Comparison of ENCODE assay signal across 8 cellular contexts in the genomic region with DNA sequence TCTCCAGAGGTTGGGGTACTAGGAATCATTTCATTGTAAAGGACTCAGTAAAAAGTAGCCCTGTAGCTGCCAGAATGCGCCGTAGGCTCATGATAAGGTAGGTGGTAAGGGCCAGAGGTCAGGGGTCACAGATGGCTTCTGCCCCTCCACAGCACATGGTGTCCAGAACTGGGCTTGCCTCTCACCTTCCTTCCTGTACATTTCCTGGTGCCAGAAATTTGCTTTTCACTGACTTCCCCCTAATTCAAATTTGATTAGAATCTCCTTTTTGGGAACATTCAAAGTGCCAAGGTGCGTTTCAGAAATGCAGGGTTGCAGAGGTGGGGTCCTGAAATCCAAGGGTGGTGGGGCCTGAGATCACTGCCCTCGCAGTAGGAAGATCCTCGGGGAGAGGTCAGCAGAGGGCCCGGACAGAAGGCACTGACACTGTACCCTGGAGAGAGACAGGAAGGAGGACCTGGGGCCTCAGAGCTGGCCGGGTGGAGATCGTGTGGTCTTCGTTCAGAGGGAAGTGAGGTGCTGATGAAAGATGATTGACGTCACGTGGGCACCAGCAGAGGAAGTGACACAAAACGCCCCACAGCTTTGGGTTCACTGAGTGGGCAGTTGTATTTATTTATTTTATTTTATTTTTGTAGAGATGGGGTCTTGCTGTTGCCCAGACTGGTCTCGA. TPM values are rescaled to one million over a fixed set of nuclear protein-coding genes. Genes with fewer than 3 reads are reported as not detected.
DNase-seq lines count a peak whose midpoint lies in the region; ATAC-seq and TF ChIP-seq lines count a peak whose summit lies in the region.

No MANE protein-coding gene starts in this region.

- peaks cover 19% of the 10 kb centered on the region for H3K4me1 ChIP-seq in OCI-LY3 (ENCODE audit: low read length)

- H2AFZ ChIP-seq in OCI-LY3 (ENCODE audit: low read depth, low read length) = peak overlapping the region; percentile 56; the same call in 1 of the 2 replicates

- no peak overlapping the region for H3K4me3 ChIP-seq in OCI-LY3 (ENCODE audit: low read length)

- ATAC-seq in central memory CD8-positive, alpha-beta T cell (replicated peaks; ENCODE audit: extremely low read depth, poor library complexity, severe bottlenecking) = no peak
- no peak for ATAC-seq in naive thymus-derived CD8-positive, alpha-beta T cell
- ATAC-seq in HG03432 (IDR thresholded peaks at IDR 0.05; ENCODE audit: unreplicated experiment) = no peak

- no peaks in the 10 kb centered on the region for H3K27me3 ChIP-seq in OCI-LY3 (ENCODE audit: low read depth, low read length)

- no peaks in the 10 kb centered on the region for H3K79me2 ChIP-seq in OCI-LY3 (ENCODE audit: low read length)

- H3K9me3 ChIP-seq in OCI-LY3 (ENCODE audit: insufficient read depth, low read length) = no peaks in the 10 kb centered on the region

- H3K9me3 Mint-ChIP-seq in central memory CD8-positive, alpha-beta T cell = no peaks in the 10 kb centered on the region
- H3K9me3 Mint-ChIP-seq in naive thymus-derived CD8-positive, alpha-beta T cell = no peaks in the 10 kb centered on the region

- H3K4me3 Mint-ChIP-seq in central memory CD8-positive, alpha-beta T cell = peak overlapping the region; percentile 50
- H3K4me3 Mint-ChIP-seq in naive thymus-derived CD8-positive, alpha-beta T cell = peak overlapping the region in 6 of 10 donors; percentile 7 to 76 (median 30)

- H3K4me2 ChIP-seq in OCI-LY3 (ENCODE audit: low read length) = peak overlapping the region; percentile 51

- H3K9ac ChIP-seq in OCI-LY3 (ENCODE audit: low read length) = no peak overlapping the region

- H4K20me1 ChIP-seq in OCI-LY3 (ENCODE audit: insufficient read depth, low read length) = no peaks in the 10 kb centered on the region

- TF ChIP-seq CTCF in 22Rv1 (IDR thresholded peaks at IDR 0.05) = no peak
- TF ChIP-seq CTCF in OCI-LY3 (IDR thresholded peaks at IDR 0.05; ENCODE audit: low read depth, low read length) = no peak

- H3K27me3 Mint-ChIP-seq in central memory CD8-positive, alpha-beta T cell = no peaks in the 10 kb centered on the region
- H3K27me3 Mint-ChIP-seq in naive thymus-derived CD8-positive, alpha-beta T cell = no peaks in the 10 kb centered on the region

- POLR2A ChIA-PET in naive thymus-derived CD8-positive, alpha-beta T cell (lab: Charles Lee) = interaction anchor here (0.8 to 2.4 kb wide), 3 partner anchors 18 to 596 kb away, joined by 3 to 9 read pairs (median 3); a partner anchor contains a TSS

- peaks cover 4% of the 10 kb centered on the region for H3K36me3 Mint-ChIP-seq in central memory CD8-positive, alpha-beta T cell (ENCODE audit: insufficient read depth)
- no peaks in the 10 kb centered on the region for H3K36me3 Mint-ChIP-seq in naive thymus-derived CD8-positive, alpha-beta T cell

- peak overlapping the region; percentile 32 for H3K27ac ChIP-seq in 22Rv1
- H3K27ac ChIP-seq in OCI-LY3 (ENCODE audit: low read length) = no peak overlapping the region

- H3K4me1 Mint-ChIP-seq in central memory CD8-positive, alpha-beta T cell = peaks cover 15% of the 10 kb centered on the region
- peaks cover 10 to 42% (median 25%) of the 10 kb centered on the region in 4 donors for H3K4me1 Mint-ChIP-seq in naive thymus-derived CD8-positive, alpha-beta T cell

- peak overlapping the region; percentile 94 for H3K27ac Mint-ChIP-seq in central memory CD8-positive, alpha-beta T cell (ENCODE audit: low read depth)
- peak overlapping the region; percentile 51 to 95 (median 88) for H3K27ac Mint-ChIP-seq in naive thymus-derived CD8-positive, alpha-beta T cell

- no peaks in the 10 kb centered on the region for H3K36me3 ChIP-seq in OCI-LY3 (replicated peaks; ENCODE audit: low read depth, low read length)

- DNase-seq in central memory CD8-positive, alpha-beta T cell (ENCODE audit: low spot score in 2 of 2) = peak in 1 of 2 donors; percentile 34
- DNase-seq in naive thymus-derived CD8-positive, alpha-beta T cell = peak in 6 of 10 donors; percentile 23 to 72 (median 28)
- DNase-seq in inferior parietal cortex (ENCODE audit: extremely low spot score) (no peak), foreskin melanocyte (no peak), NCI-H748 treated with DMSO at 0.1 percent for 48 hours (lab: John Stamatoyannopoulos, UW) (no peak)

RNA-seq across cellular contexts. Expression of a gene that starts 25.5 kb away (rescaled TPM):
- 1 to 10 TPM; 4.1 to 4.6 TPM for total RNA-seq in naive thymus-derived CD8-positive, alpha-beta T cell
- polyA plus RNA-seq in naive thymus-derived CD8-positive, alpha-beta T cell = 1 to 10 TPM in 2 of 3 donors, under 1 TPM in 1; 0.42 to 4.8 (median 1.3) TPM

Comparison
In these comparisons a context has a peak if more than half of its experiments do, and no peak if none do; other contexts are left out.
1. DNase-seq: peak in naive thymus-derived CD8-positive, alpha-beta T cell (6 of 10); none in inferior parietal cortex (single experiment), foreskin melanocyte (single experiment) and NCI-H748 treated with DMSO at 0.1 percent for 48 hours (single experiment).